ENCODE assay signal across 1 cellular context in genomic region chr1:155105604-155106011, GRCh38.
TF ChIP-seq lines count a peak whose summit lies in the region.

No MANE protein-coding gene starts in this region.

TF ChIP-seq in GM23338, 12 proteins besides CTCF, POLR2A, EP300 and RAD21 (continued from another document):
- TF ChIP-seq ZNF462 (CRISPR knock-in tag; IDR thresholded peaks at IDR 0.05) = no peak
- TF ChIP-seq ZNF331 (CRISPR knock-in tag; IDR thresholded peaks at IDR 0.05; ENCODE audit: low read depth) = no peak
- no peak for TF ChIP-seq EZH2phosphoT487 (IDR thresholded peaks at IDR 0.05; ENCODE audit: unreplicated experiment)
- no peak for TF ChIP-seq STAT1 (IDR thresholded peaks at IDR 0.05; ENCODE audit: unreplicated experiment)
- no peak for TF ChIP-seq REST (IDR thresholded peaks at IDR 0.05; ENCODE audit: unreplicated experiment)
- no peak for TF ChIP-seq CREB1 (CRISPR knock-in tag; IDR thresholded peaks at IDR 0.05; ENCODE audit: low read depth)
- TF ChIP-seq, protein P1, sequence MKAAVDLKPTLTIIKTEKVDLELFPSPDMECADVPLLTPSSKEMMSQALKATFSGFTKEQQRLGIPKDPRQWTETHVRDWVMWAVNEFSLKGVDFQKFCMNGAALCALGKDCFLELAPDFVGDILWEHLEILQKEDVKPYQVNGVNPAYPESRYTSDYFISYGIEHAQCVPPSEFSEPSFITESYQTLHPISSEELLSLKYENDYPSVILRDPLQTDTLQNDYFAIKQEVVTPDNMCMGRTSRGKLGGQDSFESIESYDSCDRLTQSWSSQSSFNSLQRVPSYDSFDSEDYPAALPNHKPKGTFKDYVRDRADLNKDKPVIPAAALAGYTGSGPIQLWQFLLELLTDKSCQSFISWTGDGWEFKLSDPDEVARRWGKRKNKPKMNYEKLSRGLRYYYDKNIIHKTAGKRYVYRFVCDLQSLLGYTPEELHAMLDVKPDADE (IDR thresholded peaks at IDR 0.05) = no peak
- no peak for TF ChIP-seq NANOG (IDR thresholded peaks at IDR 0.05; ENCODE audit: borderline replicate concordance)
- TF ChIP-seq ZNF114 (CRISPR knock-in tag; IDR thresholded peaks at IDR 0.05) = no peak
- TF ChIP-seq JUNB (IDR thresholded peaks at IDR 0.05; ENCODE audit: unreplicated experiment) = no peak
- TF ChIP-seq EZH2 (IDR thresholded peaks at IDR 0.05; ENCODE audit: low read depth, unreplicated experiment) = no peak
